Comparison of ENCODE assay signal across 14 cellular contexts in the genomic region with DNA sequence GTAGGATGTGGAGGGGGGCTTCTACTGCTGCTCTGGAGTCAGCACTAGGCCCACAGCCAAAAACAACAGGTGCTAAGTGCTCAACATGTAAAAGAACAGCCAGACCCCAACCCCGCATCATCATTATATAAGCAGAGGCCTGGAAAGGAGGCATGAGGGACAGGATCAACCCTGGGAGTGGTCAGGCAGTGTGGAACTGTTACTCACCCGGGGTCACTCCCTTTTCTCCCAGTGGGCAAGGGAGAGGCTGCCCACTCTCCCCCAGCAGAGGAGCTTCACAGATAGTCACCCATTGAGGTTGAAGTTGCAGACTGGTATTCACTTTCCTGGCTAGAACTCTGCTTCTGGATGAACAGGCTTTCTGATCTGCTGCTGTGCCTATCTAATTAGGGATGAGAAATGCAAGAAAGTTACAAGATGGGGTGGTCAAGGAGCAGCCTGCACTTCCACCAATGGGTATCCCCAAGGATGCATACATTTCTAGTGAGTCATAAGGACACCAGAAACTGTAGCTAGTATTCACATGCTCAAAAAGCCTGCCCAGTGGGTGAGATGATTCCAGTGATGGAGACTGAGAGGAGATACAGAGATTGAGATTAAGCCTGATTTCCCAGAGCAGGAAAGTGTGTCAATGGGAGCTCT.
DNase-seq lines count a peak whose midpoint lies in the region; ATAC-seq and TF ChIP-seq lines count a peak whose summit lies in the region.
"Had no signal": no experiment of that assay in that cellular context is flagged by ENCODE, and none has a peak within 500 bp of the region (broad histone marks: within the 10 kb centered on the region; RNA-seq: fewer than 3 reads in every experiment).

No MANE protein-coding gene starts in this region.

- H3K36me3 ChIP-seq in IMR-90 (ENCODE audit: control insufficient read depth, insufficient read depth, low read length) (no peaks in the 10 kb centered on the region), mesenchymal stem cell (ENCODE audit: control insufficient read depth in 1 of 2, insufficient read depth in 2 of 2, low read depth in 1 of 2, low read length in 2 of 2) (no peaks in the 10 kb centered on the region), thyroid gland (no peaks in the 10 kb centered on the region)

- WGBS in IMR-90 (ENCODE audit: extremely low coverage in 2 of 2, insufficient read length in 1 of 2), 2 experiments: no CpG with 5 or more reads among the region's 2 CpGs
- 55% methylated on average over 1 of the region's 2 CpGs for WGBS in mesenchymal stem cell
- 79 to 87% methylated on average over 2 of the region's 2 CpGs for whole genome bisulfite sequencing in thyroid gland, 2 donors

- DNase-seq in AG10803 (ENCODE audit: low read depth): peak; percentile 82
- peak; percentile 89 for DNase-seq in IMR-90
- peak; percentile 35 for DNase-seq in mesenchymal stem cell
- no peak for DNase-seq in thyroid gland
- DNase-seq in inferior parietal cortex (ENCODE audit: extremely low spot score): no peak
- DNase-seq: activated T-cell treated with anti-CD3 and anti-CD28 coated beads, Interleukin-2, amount 50 U/mL, for 24 hours; aorta; CD8-positive, alpha-beta memory T cell; Kasumi-1; RPMI8226 had no signal

- H2BK120ac ChIP-seq in IMR-90 (ENCODE audit: low read depth, low read length) (peak overlapping the region; percentile 43), mesenchymal stem cell (ENCODE audit: low read depth, low read length) (no peak overlapping the region)

- H4K91ac ChIP-seq in IMR-90 (ENCODE audit: insufficient read depth, low read depth, low read length) (peak overlapping the region; percentile 62; the same call in 1 of the 2 replicates), mesenchymal stem cell (ENCODE audit: low read length) (no peak overlapping the region)

- H3K9me1 ChIP-seq in IMR-90 (ENCODE audit: insufficient read depth, low read length): peaks cover 7% of the 10 kb centered on the region; the same call in 1 of the 2 replicates

- peak overlapping the region; percentile 1; the same call in 1 of the 2 replicates for H3K4me2 ChIP-seq in IMR-90 (ENCODE audit: low read depth, low read length)
- no peak overlapping the region for H3K4me2 ChIP-seq in mesenchymal stem cell (ENCODE audit: low read length, poor library complexity, severe bottlenecking)

- no peak overlapping the region for H3K4me3 Mint-ChIP-seq in brain
- H3K4me3 Mint-ChIP-seq: activated T-cell treated with anti-CD3 and anti-CD28 coated beads, Interleukin-2, amount 50 U/mL, for 24 hours; CD8-positive, alpha-beta memory T cell; neural crest cell had no signal

- H3K27ac Mint-ChIP-seq in brain: peak overlapping the region in 3 of 5 experiments; percentile 47 to 85 (median 77)
- H3K27ac Mint-ChIP-seq: activated T-cell treated with anti-CD3 and anti-CD28 coated beads, Interleukin-2, amount 50 U/mL, for 24 hours; CD8-positive, alpha-beta memory T cell had no signal

- TF ChIP-seq RAD21 in IMR-90 (IDR thresholded peaks at IDR 0.05; ENCODE audit: low read length): no peak

- H3K4me3 ChIP-seq in AG10803 (ENCODE audit: low read length): no peak overlapping the region
- H3K4me3 ChIP-seq in IMR-90 (ENCODE audit: insufficient read depth, low read depth, low read length): no peak overlapping the region
- H3K4me3 ChIP-seq in mesenchymal stem cell (ENCODE audit: insufficient read depth in 1 of 2, low read depth in 1 of 2, low read length in 2 of 2): peak overlapping the region in 1 of 2 experiments; percentile 58
- no peak overlapping the region for H3K4me3 ChIP-seq in thyroid gland (replicated peaks in 1 of 3)

- in situ Hi-C loops in IMR-90 (cut with MboI; ENCODE audit: low sequenced_read_pairs): no loop called here

- H3K36me3 Mint-ChIP-seq in brain: peaks cover 4% of the 10 kb centered on the region
- H3K36me3 Mint-ChIP-seq: CD8-positive, alpha-beta memory T cell had no signal

- H3K56ac ChIP-seq in IMR-90 (ENCODE audit: extremely low read depth, insufficient read depth, low read length): no peak overlapping the region

- peaks cover 7% of the 10 kb centered on the region for H3K27me3 Mint-ChIP-seq in brain
- H3K27me3 Mint-ChIP-seq: activated T-cell treated with anti-CD3 and anti-CD28 coated beads, Interleukin-2, amount 50 U/mL, for 24 hours had no signal

- CTCF ChIA-PET in IMR-90 (lab: Yijun Ruan, JAX): no interaction called here

- H2BK15ac ChIP-seq in IMR-90 (ENCODE audit: low read depth, low read length): peak overlapping the region; percentile 42; the same call in 1 of the 3 replicates
- H2BK15ac ChIP-seq in mesenchymal stem cell (ENCODE audit: low read depth, poor library complexity, severe bottlenecking): no peak overlapping the region

- no peaks in the 10 kb centered on the region for H3K79me1 ChIP-seq in IMR-90 (ENCODE audit: low read depth in 1 of 2, low read length in 2 of 2)
- no peaks in the 10 kb centered on the region for H3K79me1 ChIP-seq in mesenchymal stem cell (replicated peaks; ENCODE audit: low read length, poor library complexity, severe bottlenecking)

- intact Hi-C loops in IMR-90 (cut with micrococcal nuclease): no loop called here
- intact Hi-C loops in thyroid gland (cut with DNase I): no loop called here

- H3K14ac ChIP-seq in IMR-90 (replicated peaks; ENCODE audit: low read depth, low read length) (peak overlapping the region; percentile 40), mesenchymal stem cell (ENCODE audit: low read length in 2 of 2) (no peak overlapping the region)

- no TSS peak for BruUV-seq in IMR-90 (replicated peaks; lab: Mats Ljungman, UMichigan)

- no peak for TF ChIP-seq POLR2A in IMR-90 (IDR thresholded peaks at IDR 0.05; ENCODE audit: low read depth, low read length)
- no peak for TF ChIP-seq POLR2A in thyroid gland (IDR thresholded peaks at IDR 0.05)

- H2AFZ ChIP-seq in IMR-90 (replicated peaks; ENCODE audit: low read length, poor library complexity) (peak overlapping the region; percentile 83), mesenchymal stem cell (ENCODE audit: low read depth, low read length) (no peak overlapping the region)

- H3K4ac ChIP-seq in IMR-90 (ENCODE audit: low read depth, low read length): peak overlapping the region; percentile 23
- H3K4ac ChIP-seq in mesenchymal stem cell (ENCODE audit: low read depth in 1 of 2, low read length in 2 of 2): no peak overlapping the region

- no peaks in the 10 kb centered on the region for H3K9me3 ChIP-seq in IMR-90 (ENCODE audit: control insufficient read depth, insufficient read depth, low read length)
- H3K9me3 ChIP-seq in mesenchymal stem cell (ENCODE audit: control insufficient read depth, low read length): no peaks in the 10 kb centered on the region
- no peaks in the 10 kb centered on the region for H3K9me3 ChIP-seq in thyroid gland

- peaks cover 30% of the 10 kb centered on the region for H3K4me1 Mint-ChIP-seq in brain
- H3K4me1 Mint-ChIP-seq: CD8-positive, alpha-beta memory T cell had no signal

- no peak overlapping the region for H2BK12ac ChIP-seq in mesenchymal stem cell (ENCODE audit: low read length in 2 of 2)

- H4K8ac ChIP-seq in IMR-90 (ENCODE audit: low read depth in 2 of 2, low read length in 2 of 2): peak overlapping the region in 1 of 2 experiments; percentile 75; a peak in 2 of 4 replicates
- H4K8ac ChIP-seq in mesenchymal stem cell (ENCODE audit: low read length): no peak overlapping the region

- dilution Hi-C loops in IMR-90 (cut with HindIII; ENCODE audit: low sequenced_read_pairs, unreplicated experiment): no loop called here

- H2BK5ac ChIP-seq in IMR-90 (ENCODE audit: low read depth, low read length, poor library complexity, severe bottlenecking): peak overlapping the region; percentile 11
- H2BK5ac ChIP-seq in mesenchymal stem cell (ENCODE audit: low read depth, low read length, poor library complexity, severe bottlenecking): no peak overlapping the region

- no peak overlapping the region for H3K23ac ChIP-seq in IMR-90 (ENCODE audit: low read depth, low read length)
- H3K23ac ChIP-seq in mesenchymal stem cell (ENCODE audit: low read length in 2 of 2): no peak overlapping the region

- H2BK20ac ChIP-seq in IMR-90 (ENCODE audit: low read depth, low read length): peak overlapping the region; percentile 82

- H3K9ac ChIP-seq in IMR-90 (ENCODE audit: low read depth, low read length) (no peak overlapping the region), mesenchymal stem cell (ENCODE audit: low read length) (peak overlapping the region; percentile 51)

- ATAC-seq in IMR-90 (ENCODE audit: low read depth): peak; percentile 97
- no peak for ATAC-seq in HG03354 (IDR thresholded peaks at IDR 0.05; ENCODE audit: poor library complexity, severe bottlenecking, unreplicated experiment)
- ATAC-seq in HG02678 (IDR thresholded peaks at IDR 0.05; ENCODE audit: unreplicated experiment): no peak

- H3K27me3 ChIP-seq in IMR-90 (ENCODE audit: control insufficient read depth, insufficient read depth, low read length) (no peaks in the 10 kb centered on the region), mesenchymal stem cell (ENCODE audit: control insufficient read depth in 1 of 2, insufficient read depth in 1 of 2, low read length in 2 of 2) (no peaks in the 10 kb centered on the region), thyroid gland (no peaks in the 10 kb centered on the region)

- no peak for TF ChIP-seq CTCF in AG10803 (conservative IDR thresholded peaks at IDR 0.05; ENCODE audit: low read length)
- no peak for TF ChIP-seq CTCF in IMR-90 (conservative IDR thresholded peaks at IDR 0.05; ENCODE audit: low read depth, low read length)
- no peak for TF ChIP-seq CTCF in brain (conservative IDR thresholded peaks at IDR 0.05)
- no peak for TF ChIP-seq CTCF in thyroid gland (IDR thresholded peaks at IDR 0.05)

- H3K4me1 ChIP-seq in IMR-90 (ENCODE audit: control insufficient read depth, insufficient read depth, low read length) (peaks cover 3% of the 10 kb centered on the region), mesenchymal stem cell (ENCODE audit: control insufficient read depth, insufficient read depth, low read depth, low read length) (no peaks in the 10 kb centered on the region), thyroid gland (peaks cover 36 to 46% of the 10 kb centered on the region in 2 donors)

- peak overlapping the region; percentile 0 for H2AK9ac ChIP-seq in IMR-90 (replicated peaks; ENCODE audit: low read depth, low read length, poor library complexity)

- H2AK5ac ChIP-seq in IMR-90 (ENCODE audit: low read depth, low read length): no peak overlapping the region
- no peak overlapping the region for H2AK5ac ChIP-seq in mesenchymal stem cell (ENCODE audit: low read length, severe bottlenecking)

- H3K27ac ChIP-seq in IMR-90 (ENCODE audit: insufficient read depth, low read length) (no peak overlapping the region), mesenchymal stem cell (ENCODE audit: low read length, poor library complexity, severe bottlenecking) (no peak overlapping the region), thyroid gland (peak overlapping the region in 1 of 3 donors; percentile 88)

- POLR2A ChIA-PET in IMR-90 (lab: Charles Lee; ENCODE audit: unreplicated experiment): no interaction called here

- peak overlapping the region; percentile 16; the same call in 1 of the 2 replicates for H3K18ac ChIP-seq in IMR-90 (ENCODE audit: low read depth, low read length)
- H3K18ac ChIP-seq in mesenchymal stem cell (ENCODE audit: low read depth in 1 of 2, low read length in 2 of 2): no peak overlapping the region

- peak overlapping the region; percentile 1; the same call in 1 of the 2 replicates for H4K5ac ChIP-seq in IMR-90 (ENCODE audit: low read depth, low read length)

- no peaks in the 10 kb centered on the region for H4K20me1 ChIP-seq in IMR-90 (ENCODE audit: insufficient read depth, low read length)

- peaks cover 4 to 27% (median 17%) of the 10 kb centered on the region in 5 experiments for H3K9me3 Mint-ChIP-seq in brain
- H3K9me3 Mint-ChIP-seq: activated T-cell treated with anti-CD3 and anti-CD28 coated beads, Interleukin-2, amount 50 U/mL, for 24 hours had no signal

Comparison
In these comparisons a context has a peak if more than half of its experiments do, and no peak if none do; other contexts are left out.
1. DNase-seq: peak in AG10803 (single experiment), IMR-90 (single experiment) and mesenchymal stem cell (single experiment); none in thyroid gland (0 of 2) and inferior parietal cortex (single experiment).